ENCODE assay signal across 1 cellular context in the genomic region with DNA sequence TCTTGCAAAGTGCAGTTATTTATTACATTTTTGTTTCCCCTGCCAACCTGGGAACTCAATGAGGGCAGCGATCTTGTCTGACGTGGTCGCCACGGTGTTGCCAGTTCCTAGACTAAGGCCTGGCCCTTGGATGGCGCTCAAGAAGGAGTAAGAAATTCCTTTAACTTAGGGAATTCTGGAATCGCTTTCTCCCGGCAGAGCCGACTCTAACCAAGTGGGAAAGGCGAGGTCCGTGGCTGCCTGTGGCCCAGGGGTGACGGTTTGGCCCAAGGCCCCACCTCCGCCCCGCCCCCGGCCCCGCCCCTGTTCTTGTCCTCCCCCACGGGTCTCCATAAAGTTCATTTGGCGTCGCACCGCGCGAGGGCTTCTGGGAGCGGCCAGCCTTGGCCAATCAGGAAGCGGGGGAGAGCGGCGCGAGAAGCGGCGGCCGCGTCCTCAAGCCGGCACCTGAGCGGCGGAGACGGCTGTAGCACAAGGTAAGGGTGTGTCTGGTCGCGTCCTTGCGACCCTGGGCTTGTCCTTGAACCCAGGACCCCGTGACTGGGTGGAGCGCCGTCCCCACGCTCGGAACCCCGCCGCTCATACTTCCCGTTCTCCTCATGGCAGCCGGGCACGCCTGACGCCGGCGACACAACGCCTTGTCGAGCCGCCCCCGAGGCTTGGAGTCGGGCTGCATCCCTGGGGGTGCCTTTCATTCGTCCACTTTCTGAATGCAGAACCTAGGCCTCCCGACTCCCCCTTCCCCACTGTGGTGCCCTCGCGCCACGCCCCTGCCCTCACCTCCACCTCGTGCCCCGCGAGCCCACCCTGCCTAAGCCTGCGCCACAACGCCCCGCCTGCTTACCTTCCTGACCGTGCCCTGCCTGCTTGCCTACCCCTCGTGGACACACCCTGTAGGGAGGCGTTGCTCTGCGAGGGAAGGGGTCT.
A peak's percentile ranks its signal among the peaks of the same experiment; 100 is the strongest.
TF ChIP-seq lines count a peak whose summit lies in the region.

Gene NUP93 (plus strand): TSS at position 394 of the 927 bp plus-strand sequence. CDS start 18,119 bp downstream, outside the sequence.

TF ChIP-seq in HepG2, 621 proteins besides CTCF, POLR2A, EP300 and RAD21 (continued from another document and continues in another):
- TF ChIP-seq THAP9 (CRISPR knock-in tag; IDR thresholded peaks at IDR 0.05; ENCODE audit: borderline replicate concordance) (peak; percentile 71), ZNF703 (CRISPR knock-in tag; IDR thresholded peaks at IDR 0.05; ENCODE audit: borderline replicate concordance) (no peak), ZNF709 (CRISPR knock-in tag; IDR thresholded peaks at IDR 0.05) (0 out of 2 replicates have a peak, but pooled peaks have one; percentile 52), KAT8 (CRISPR knock-in tag; IDR thresholded peaks at IDR 0.05) (peak; percentile 93), ZNF629 (CRISPR knock-in tag; conservative IDR thresholded peaks at IDR 0.05) (0 out of 2 replicates have a peak, but pooled peaks have one; percentile 16), AGO2 (optimal IDR thresholded peaks at IDR 0.05; ENCODE audit: low read depth, low read length) (peak; percentile 61), XBP1 (CRISPR knock-in tag; IDR thresholded peaks at IDR 0.05) (no peak), HHEX (CRISPR knock-in tag; IDR thresholded peaks at IDR 0.05) (no peak), ZNF331 (CRISPR knock-in tag; IDR thresholded peaks at IDR 0.05) (0 out of 2 replicates have a peak, but pooled peaks have one; percentile 62), ZNF670 (CRISPR knock-in tag; IDR thresholded peaks at IDR 0.05; ENCODE audit: borderline replicate concordance) (peak; percentile 88; the same call in 1 of the 2 replicates), ZNF720 (CRISPR knock-in tag; IDR thresholded peaks at IDR 0.05) (no peak), TEAD2 (CRISPR knock-in tag; IDR thresholded peaks at IDR 0.05) (no peak), BCL3 (CRISPR knock-in tag; IDR thresholded peaks at IDR 0.05) (peak; percentile 73; the same call in 1 of the 2 replicates), MAZ (IDR thresholded peaks at IDR 0.05; ENCODE audit: borderline replicate concordance, low read depth, low read length) (peak; percentile 76; the same call in 1 of the 2 replicates), MAZ (CRISPR knock-in tag; IDR thresholded peaks at IDR 0.05; ENCODE audit: low read depth) (peak; percentile 87), CREM (IDR thresholded peaks at IDR 0.05) (no peak; the same call in 1 of the 2 replicates), CREM (CRISPR knock-in tag; IDR thresholded peaks at IDR 0.05) (peak; percentile 59; the same call in 1 of the 2 replicates), KAT2B (IDR thresholded peaks at IDR 0.05; ENCODE audit: borderline replicate concordance, low read depth, low read length) (no peak), ZMYM3 (CRISPR knock-in tag; IDR thresholded peaks at IDR 0.05) (peak; percentile 38; the same call in 1 of the 2 replicates), TAF1 (CRISPR knock-in tag; IDR thresholded peaks at IDR 0.05) (peak; percentile 85), SALL1 (CRISPR knock-in tag; IDR thresholded peaks at IDR 0.05) (peak; percentile 85), BRD4 (CRISPR knock-in tag; IDR thresholded peaks at IDR 0.05) (no peak), ETS1 (CRISPR knock-in tag; IDR thresholded peaks at IDR 0.05) (no peak)
- TF ChIP-seq, protein P1, sequence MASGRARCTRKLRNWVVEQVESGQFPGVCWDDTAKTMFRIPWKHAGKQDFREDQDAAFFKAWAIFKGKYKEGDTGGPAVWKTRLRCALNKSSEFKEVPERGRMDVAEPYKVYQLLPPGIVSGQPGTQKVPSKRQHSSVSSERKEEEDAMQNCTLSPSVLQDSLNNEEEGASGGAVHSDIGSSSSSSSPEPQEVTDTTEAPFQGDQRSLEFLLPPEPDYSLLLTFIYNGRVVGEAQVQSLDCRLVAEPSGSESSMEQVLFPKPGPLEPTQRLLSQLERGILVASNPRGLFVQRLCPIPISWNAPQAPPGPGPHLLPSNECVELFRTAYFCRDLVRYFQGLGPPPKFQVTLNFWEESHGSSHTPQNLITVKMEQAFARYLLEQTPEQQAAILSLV (CRISPR knock-in tag; IDR thresholded peaks at IDR 0.05; ENCODE audit: borderline replicate concordance), result peak; percentile 81; the same call in 1 of the 2 replicates
- TF ChIP-seq, protein P2, sequence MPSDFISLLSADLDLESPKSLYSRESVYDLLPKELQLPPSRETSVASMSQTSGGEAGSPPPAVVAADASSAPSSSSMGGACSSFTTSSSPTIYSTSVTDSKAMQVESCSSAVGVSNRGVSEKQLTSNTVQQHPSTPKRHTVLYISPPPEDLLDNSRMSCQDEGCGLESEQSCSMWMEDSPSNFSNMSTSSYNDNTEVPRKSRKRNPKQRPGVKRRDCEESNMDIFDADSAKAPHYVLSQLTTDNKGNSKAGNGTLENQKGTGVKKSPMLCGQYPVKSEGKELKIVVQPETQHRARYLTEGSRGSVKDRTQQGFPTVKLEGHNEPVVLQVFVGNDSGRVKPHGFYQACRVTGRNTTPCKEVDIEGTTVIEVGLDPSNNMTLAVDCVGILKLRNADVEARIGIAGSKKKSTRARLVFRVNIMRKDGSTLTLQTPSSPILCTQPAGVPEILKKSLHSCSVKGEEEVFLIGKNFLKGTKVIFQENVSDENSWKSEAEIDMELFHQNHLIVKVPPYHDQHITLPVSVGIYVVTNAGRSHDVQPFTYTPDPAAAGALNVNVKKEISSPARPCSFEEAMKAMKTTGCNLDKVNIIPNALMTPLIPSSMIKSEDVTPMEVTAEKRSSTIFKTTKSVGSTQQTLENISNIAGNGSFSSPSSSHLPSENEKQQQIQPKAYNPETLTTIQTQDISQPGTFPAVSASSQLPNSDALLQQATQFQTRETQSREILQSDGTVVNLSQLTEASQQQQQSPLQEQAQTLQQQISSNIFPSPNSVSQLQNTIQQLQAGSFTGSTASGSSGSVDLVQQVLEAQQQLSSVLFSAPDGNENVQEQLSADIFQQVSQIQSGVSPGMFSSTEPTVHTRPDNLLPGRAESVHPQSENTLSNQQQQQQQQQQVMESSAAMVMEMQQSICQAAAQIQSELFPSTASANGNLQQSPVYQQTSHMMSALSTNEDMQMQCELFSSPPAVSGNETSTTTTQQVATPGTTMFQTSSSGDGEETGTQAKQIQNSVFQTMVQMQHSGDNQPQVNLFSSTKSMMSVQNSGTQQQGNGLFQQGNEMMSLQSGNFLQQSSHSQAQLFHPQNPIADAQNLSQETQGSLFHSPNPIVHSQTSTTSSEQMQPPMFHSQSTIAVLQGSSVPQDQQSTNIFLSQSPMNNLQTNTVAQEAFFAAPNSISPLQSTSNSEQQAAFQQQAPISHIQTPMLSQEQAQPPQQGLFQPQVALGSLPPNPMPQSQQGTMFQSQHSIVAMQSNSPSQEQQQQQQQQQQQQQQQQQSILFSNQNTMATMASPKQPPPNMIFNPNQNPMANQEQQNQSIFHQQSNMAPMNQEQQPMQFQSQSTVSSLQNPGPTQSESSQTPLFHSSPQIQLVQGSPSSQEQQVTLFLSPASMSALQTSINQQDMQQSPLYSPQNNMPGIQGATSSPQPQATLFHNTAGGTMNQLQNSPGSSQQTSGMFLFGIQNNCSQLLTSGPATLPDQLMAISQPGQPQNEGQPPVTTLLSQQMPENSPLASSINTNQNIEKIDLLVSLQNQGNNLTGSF (CRISPR knock-in tag; IDR thresholded peaks at IDR 0.05), result no peak; the same call in 1 of the 2 replicates
- TF ChIP-seq, protein P3, sequence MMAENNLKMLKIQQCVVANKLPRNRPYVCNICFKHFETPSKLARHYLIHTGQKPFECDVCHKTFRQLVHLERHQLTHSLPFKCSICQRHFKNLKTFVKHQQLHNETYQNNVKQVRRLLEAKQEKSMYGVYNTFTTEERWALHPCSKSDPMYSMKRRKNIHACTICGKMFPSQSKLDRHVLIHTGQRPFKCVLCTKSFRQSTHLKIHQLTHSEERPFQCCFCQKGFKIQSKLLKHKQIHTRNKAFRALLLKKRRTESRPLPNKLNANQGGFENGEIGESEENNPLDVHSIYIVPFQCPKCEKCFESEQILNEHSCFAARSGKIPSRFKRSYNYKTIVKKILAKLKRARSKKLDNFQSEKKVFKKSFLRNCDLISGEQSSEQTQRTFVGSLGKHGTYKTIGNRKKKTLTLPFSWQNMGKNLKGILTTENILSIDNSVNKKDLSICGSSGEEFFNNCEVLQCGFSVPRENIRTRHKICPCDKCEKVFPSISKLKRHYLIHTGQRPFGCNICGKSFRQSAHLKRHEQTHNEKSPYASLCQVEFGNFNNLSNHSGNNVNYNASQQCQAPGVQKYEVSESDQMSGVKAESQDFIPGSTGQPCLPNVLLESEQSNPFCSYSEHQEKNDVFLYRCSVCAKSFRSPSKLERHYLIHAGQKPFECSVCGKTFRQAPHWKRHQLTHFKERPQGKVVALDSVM (CRISPR knock-in tag; IDR thresholded peaks at IDR 0.05), result no peak
- TF ChIP-seq, protein P4, sequence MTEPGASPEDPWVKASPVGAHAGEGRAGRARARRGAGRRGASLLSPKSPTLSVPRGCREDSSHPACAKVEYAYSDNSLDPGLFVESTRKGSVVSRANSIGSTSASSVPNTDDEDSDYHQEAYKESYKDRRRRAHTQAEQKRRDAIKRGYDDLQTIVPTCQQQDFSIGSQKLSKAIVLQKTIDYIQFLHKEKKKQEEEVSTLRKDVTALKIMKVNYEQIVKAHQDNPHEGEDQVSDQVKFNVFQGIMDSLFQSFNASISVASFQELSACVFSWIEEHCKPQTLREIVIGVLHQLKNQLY (CRISPR knock-in tag; IDR thresholded peaks at IDR 0.05), result no peak
- TF ChIP-seq, protein P5, sequence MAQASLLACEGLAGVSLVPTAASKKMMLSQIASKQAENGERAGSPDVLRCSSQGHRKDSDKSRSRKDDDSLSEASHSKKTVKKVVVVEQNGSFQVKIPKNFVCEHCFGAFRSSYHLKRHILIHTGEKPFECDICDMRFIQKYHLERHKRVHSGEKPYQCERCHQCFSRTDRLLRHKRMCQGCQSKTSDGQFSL (CRISPR knock-in tag; IDR thresholded peaks at IDR 0.05), result peak; percentile 85
- TF ChIP-seq, protein P6, sequence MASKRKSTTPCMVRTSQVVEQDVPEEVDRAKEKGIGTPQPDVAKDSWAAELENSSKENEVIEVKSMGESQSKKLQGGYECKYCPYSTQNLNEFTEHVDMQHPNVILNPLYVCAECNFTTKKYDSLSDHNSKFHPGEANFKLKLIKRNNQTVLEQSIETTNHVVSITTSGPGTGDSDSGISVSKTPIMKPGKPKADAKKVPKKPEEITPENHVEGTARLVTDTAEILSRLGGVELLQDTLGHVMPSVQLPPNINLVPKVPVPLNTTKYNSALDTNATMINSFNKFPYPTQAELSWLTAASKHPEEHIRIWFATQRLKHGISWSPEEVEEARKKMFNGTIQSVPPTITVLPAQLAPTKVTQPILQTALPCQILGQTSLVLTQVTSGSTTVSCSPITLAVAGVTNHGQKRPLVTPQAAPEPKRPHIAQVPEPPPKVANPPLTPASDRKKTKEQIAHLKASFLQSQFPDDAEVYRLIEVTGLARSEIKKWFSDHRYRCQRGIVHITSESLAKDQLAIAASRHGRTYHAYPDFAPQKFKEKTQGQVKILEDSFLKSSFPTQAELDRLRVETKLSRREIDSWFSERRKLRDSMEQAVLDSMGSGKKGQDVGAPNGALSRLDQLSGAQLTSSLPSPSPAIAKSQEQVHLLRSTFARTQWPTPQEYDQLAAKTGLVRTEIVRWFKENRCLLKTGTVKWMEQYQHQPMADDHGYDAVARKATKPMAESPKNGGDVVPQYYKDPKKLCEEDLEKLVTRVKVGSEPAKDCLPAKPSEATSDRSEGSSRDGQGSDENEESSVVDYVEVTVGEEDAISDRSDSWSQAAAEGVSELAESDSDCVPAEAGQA (IDR thresholded peaks at IDR 0.05; ENCODE audit: low read depth), result peak; percentile 78; the same call in 1 of the 2 replicates
- TF ChIP-seq, protein P6 (CRISPR knock-in tag; IDR thresholded peaks at IDR 0.05; ENCODE audit: borderline replicate concordance), result 0 out of 2 replicates have a peak, but pooled peaks have one; percentile 81
